Comparison of ENCODE assay signal across 11 cellular contexts in genomic region chr2:113218283-113219091, GRCh38. TPM values are rescaled to one million over a fixed set of nuclear protein-coding genes. Genes with fewer than 3 reads are reported as not detected.
DNase-seq lines count a peak whose midpoint lies in the region; ATAC-seq, FAIRE-seq and TF ChIP-seq lines count a peak whose summit lies in the region.
"Had no signal": no experiment of that assay in that cellular context is flagged by ENCODE, and none has a peak within 500 bp of the region (broad histone marks: within the 10 kb centered on the region; RNA-seq: fewer than 3 reads in every experiment).

No MANE protein-coding gene starts in this region.

- peak in 1 of 2 donors; percentile 58 for TF ChIP-seq POLR2A in Peyer's patch (IDR thresholded peaks at IDR 0.05)
- no peak for TF ChIP-seq POLR2A in gastroesophageal sphincter (IDR thresholded peaks at IDR 0.05)

- peak; percentile 81 for FAIRE-seq in pancreas (lab: Jason Lieb, UNC)
- FAIRE-seq: colon, D721Med had no signal

- TF ChIP-seq CTCF in Peyer's patch (IDR thresholded peaks at IDR 0.05) (peak in 3 of 6 experiments; percentile 19 to 38 (median 34)), gastroesophageal sphincter (IDR thresholded peaks at IDR 0.05) (no peak), pancreas (IDR thresholded peaks at IDR 0.05) (no peak)

- WGBS in gastroesophageal sphincter (ENCODE audit: low coverage in 1 of 2), 2 donors: 40 to 84% methylated on average over 1 to 7 of the region's 8 CpGs
- WGBS in pancreas, 2 donors: 52 to 55% methylated on average over 8 of the region's 8 CpGs

- H3K27ac ChIP-seq in Peyer's patch (peak overlapping the region in 3 of 4 donors; percentile 82 to 97 (median 91)), gastroesophageal sphincter (peak overlapping the region in 3 of 4 donors; percentile 60 to 74 (median 68)), pancreas (peak overlapping the region; percentile 56 to 90 (median 86))

- H3K36me3 ChIP-seq in Peyer's patch (no peaks in the 10 kb centered on the region), gastroesophageal sphincter (no peaks in the 10 kb centered on the region), pancreas (no peaks in the 10 kb centered on the region)

- H3K4me3 ChIP-seq in Peyer's patch: peak overlapping the region in 1 of 4 donors; percentile 40
- no peak overlapping the region for H3K4me3 ChIP-seq in gastroesophageal sphincter
- H3K4me3 ChIP-seq in pancreas: no peak overlapping the region

- no peak for TF ChIP-seq EP300 in gastroesophageal sphincter (IDR thresholded peaks at IDR 0.05)

- H3K27me3 ChIP-seq in Peyer's patch (no peaks in the 10 kb centered on the region), gastroesophageal sphincter (no peaks in the 10 kb centered on the region), pancreas (no peaks in the 10 kb centered on the region)

- peak; percentile 95 for DNase-seq in CD1c-positive myeloid dendritic cell (ENCODE audit: extremely low spot score)
- peak in 2 of 3 donors; percentile 92 to 93 for DNase-seq in Peyer's patch
- peak in 3 of 6 donors; percentile 50 to 63 (median 53) for DNase-seq in pancreas
- DNase-seq in NCI-H187 treated with DMSO at 0.1 percent for 48 hours (lab: John Stamatoyannopoulos, UW): no peak
- no peak for DNase-seq in NCI-H146 treated with DMSO at 0.1 percent for 48 hours (lab: John Stamatoyannopoulos, UW; ENCODE audit: unreplicated experiment)
- DNase-seq in effector CD4-positive, alpha-beta T cell: no peak
- no peak for DNase-seq in hepatic stellate cell (ENCODE audit: low spot score)
- DNase-seq: activated CD4-positive, alpha-beta memory T cell treated with anti-CD3 and anti-CD28 coated beads, Interleukin-2, amount 10 ng/mL, durations not matched to agents 7 days and 5 days had no signal

- intact Hi-C loops in pancreas (cut with DNase I): no loop called here

- H3K4me1 ChIP-seq in Peyer's patch: peaks cover 0 to 26% (median 13%) of the 10 kb centered on the region in 4 donors
- peaks cover 0 to 28% (median 9%) of the 10 kb centered on the region in 3 donors for H3K4me1 ChIP-seq in gastroesophageal sphincter
- H3K4me1 ChIP-seq in pancreas: peaks cover 0 to 18% (median 9%) of the 10 kb centered on the region in 3 donors

- H3K9me3 ChIP-seq in Peyer's patch (no peaks in the 10 kb centered on the region), gastroesophageal sphincter (no peaks in the 10 kb centered on the region), pancreas (no peaks in the 10 kb centered on the region)

- ATAC-seq in gastroesophageal sphincter (peak; percentile 70), pancreas (peak; percentile 61 to 86 (median 84))

RNA-seq across cellular contexts. Expression of gene PSD4, which starts 44.7 kb away (rescaled TPM):
- total RNA-seq in Peyer's patch (100 to 1,000 TPM; 125 to 284 (median 212) TPM), gastroesophageal sphincter (1 to 10 TPM; 3.0 to 4.4 (median 3.6) TPM), pancreas (10 to 100 TPM; 15.9 to 37.6 (median 23.4) TPM)
- 10 to 100 TPM; 28.2 to 31.4 TPM for polyA plus RNA-seq in pancreas

Comparison
In these comparisons a context has a peak if more than half of its experiments do, and no peak if none do; other contexts are left out.
1. DNase-seq: peak in CD1c-positive myeloid dendritic cell (single experiment) and Peyer's patch (2 of 3); none in NCI-H187 treated with DMSO at 0.1 percent for 48 hours (single experiment), NCI-H146 treated with DMSO at 0.1 percent for 48 hours (single experiment), effector CD4-positive, alpha-beta T cell (single experiment) and hepatic stellate cell (single experiment).
2. Peak in every context shown above with its lines, with median percentiles within 50 percentile points of each other: H3K27ac ChIP-seq.